8 cellular contexts compared by ENCODE assay signal in genomic region chr3:107690522-107691138, GRCh38.
A peak's percentile ranks its signal among the peaks of the same experiment; 100 is the strongest.
DNase-seq lines count a peak whose midpoint lies in the region; ATAC-seq and TF ChIP-seq lines count a peak whose summit lies in the region.

No MANE protein-coding gene starts in this region.

- H2AFZ ChIP-seq in SK-N-SH (ENCODE audit: low read depth) = no peak overlapping the region
- no peak overlapping the region for H2AFZ ChIP-seq in parathyroid adenoma

- peaks cover 1% of the 10 kb centered on the region for H3K36me3 Mint-ChIP-seq in CD8-positive, alpha-beta T cell

- peaks cover 23% of the 10 kb centered on the region for H3K4me1 Mint-ChIP-seq in CD8-positive, alpha-beta T cell (ENCODE audit: low read depth)

- CTCF ChIA-PET in CD8-positive, alpha-beta T cell (lab: Charles Lee) = interaction anchor here (1.0 to 1.8 kb wide), 6 partner anchors 10 to 787 kb away, joined by 3 to 12 read pairs (median 4); no protein-coding TSS in a partner anchor
- CTCF ChIA-PET in SK-N-SH (lab: Yijun Ruan, JAX) = interaction anchor here (0.6 to 5.9 kb wide), 33 partner anchors 9 to 1955 kb away, joined by 3 to 64 read pairs (median 4); no protein-coding TSS in a partner anchor

- peak; percentile 61 for TF ChIP-seq RAD21 in SK-N-SH (IDR thresholded peaks at IDR 0.05; ENCODE audit: low read length)

- H3K9me3 ChIP-seq in CD8-positive, alpha-beta T cell (ENCODE audit: low read length) = no peaks in the 10 kb centered on the region
- H3K9me3 ChIP-seq in SK-N-SH = no peaks in the 10 kb centered on the region
- no peaks in the 10 kb centered on the region for H3K9me3 ChIP-seq in parathyroid adenoma (ENCODE audit: control insufficient read depth, low read length)

- H3K36me3 ChIP-seq in CD8-positive, alpha-beta T cell (ENCODE audit: insufficient read depth, low read length) = no peaks in the 10 kb centered on the region
- H3K36me3 ChIP-seq in SK-N-SH (replicated peaks in 1 of 2; ENCODE audit: control insufficient read depth in 1 of 2, insufficient read depth in 2 of 2, low read length in 1 of 2) (no peaks in the 10 kb centered on the region), parathyroid adenoma (ENCODE audit: control insufficient read depth, insufficient read depth, low read length) (no peaks in the 10 kb centered on the region)

- peak; percentile 81 for ATAC-seq in CD8-positive, alpha-beta T cell
- ATAC-seq in GM19395 (IDR thresholded peaks at IDR 0.05; ENCODE audit: unreplicated experiment) (peak; percentile 71), GM21825 (IDR thresholded peaks at IDR 0.05; ENCODE audit: unreplicated experiment) (no peak)

- peaks cover 5% of the 10 kb centered on the region for H3F3A ChIP-seq in SK-N-SH (replicated peaks; ENCODE audit: insufficient read depth)

- H3K4me3 Mint-ChIP-seq in CD8-positive, alpha-beta T cell = no peak overlapping the region

- no peak overlapping the region for H3K4me3 ChIP-seq in CD8-positive, alpha-beta T cell (ENCODE audit: low read depth, low read length)
- H3K4me3 ChIP-seq in SK-N-SH (ENCODE audit: low read depth in 2 of 2, low read length in 1 of 2) (no peak overlapping the region; a peak in 1 of 4 replicates), parathyroid adenoma (ENCODE audit: low read depth, low read length) (no peak overlapping the region)

- TF ChIP-seq EP300 in SK-N-SH (IDR thresholded peaks at IDR 0.05; ENCODE audit: borderline replicate concordance in 1 of 2, low read depth in 1 of 2, low read length in 1 of 2) = no peak

- H3K4me1 ChIP-seq in CD8-positive, alpha-beta T cell (ENCODE audit: insufficient read depth, low read length) = peaks cover 3% of the 10 kb centered on the region
- H3K4me1 ChIP-seq in SK-N-SH (ENCODE audit: control insufficient read depth in 1 of 2, insufficient read depth in 2 of 2, low read depth in 1 of 2, low read length in 1 of 2) (no peaks in the 10 kb centered on the region; a peak in 1 of 4 replicates), parathyroid adenoma (no peaks in the 10 kb centered on the region)

- peak; percentile 71 for TF ChIP-seq CTCF in CD8-positive, alpha-beta T cell (IDR thresholded peaks at IDR 0.05)
- TF ChIP-seq CTCF in LNCAP (IDR thresholded peaks at IDR 0.05) (peak; percentile 60), SK-N-SH (IDR thresholded peaks at IDR 0.05) (peak; percentile 77), parathyroid adenoma (IDR thresholded peaks at IDR 0.05) (peak; percentile 64)

- no peaks in the 10 kb centered on the region for H3K9me2 ChIP-seq in SK-N-SH

- H4K20me1 ChIP-seq in SK-N-SH (ENCODE audit: insufficient read depth) = no peaks in the 10 kb centered on the region

- no peaks in the 10 kb centered on the region for H3K27me3 ChIP-seq in CD8-positive, alpha-beta T cell (ENCODE audit: insufficient read depth, low read length)
- H3K27me3 ChIP-seq in SK-N-SH (ENCODE audit: insufficient read depth) = no peaks in the 10 kb centered on the region
- no peaks in the 10 kb centered on the region for H3K27me3 ChIP-seq in parathyroid adenoma (ENCODE audit: control insufficient read depth, insufficient read depth, low read length)

- H3K9ac ChIP-seq in SK-N-SH (no peak overlapping the region), parathyroid adenoma (no peak overlapping the region)

- H3K79me2 ChIP-seq in SK-N-SH (ENCODE audit: insufficient read depth) (no peaks in the 10 kb centered on the region), parathyroid adenoma (peaks cover 3% of the 10 kb centered on the region)

- H3K27ac Mint-ChIP-seq in CD8-positive, alpha-beta T cell = no peak overlapping the region

- H3K27ac ChIP-seq in CD8-positive, alpha-beta T cell (ENCODE audit: low read depth, low read length) = no peak overlapping the region
- H3K27ac ChIP-seq in SK-N-SH (ENCODE audit: low read depth in 2 of 2, low read length in 1 of 2) (no peak overlapping the region), parathyroid adenoma (no peak overlapping the region)

- no peak overlapping the region for H3K4me2 ChIP-seq in SK-N-SH
- no peak overlapping the region for H3K4me2 ChIP-seq in parathyroid adenoma (ENCODE audit: low read length)

- H3K27me3 Mint-ChIP-seq in CD8-positive, alpha-beta T cell (ENCODE audit: low read depth) = no peaks in the 10 kb centered on the region

- intact Hi-C loops in CD8-positive, alpha-beta T cell (cut with DNase I, micrococcal nuclease) = loop anchor here in 1 of 2 experiments (1.0 kb wide), 2 partner anchors 7 to 51 kb away; no protein-coding TSS in a partner anchor

- POLR2A ChIA-PET in CD8-positive, alpha-beta T cell (lab: Charles Lee) = no interaction called here
- POLR2A ChIA-PET in SK-N-SH (lab: Yijun Ruan, JAX) = no interaction called here

- 42% methylated on average over 2 of the region's 2 CpGs for WGBS in SK-N-SH (ENCODE audit: low lambda C conversion rate)

- H3K9me3 Mint-ChIP-seq in CD8-positive, alpha-beta T cell = no peaks in the 10 kb centered on the region

- peak in 1 of 7 experiments; percentile 8 for DNase-seq in CD8-positive, alpha-beta T cell
- peak; percentile 35 for DNase-seq in SK-N-SH
- DNase-seq in fibroblast of gingiva (ENCODE audit: low read depth) = peak; percentile 67
- DNase-seq in NK-92 (lab: John Stamatoyannopoulos, UW; ENCODE audit: unreplicated experiment) = no peak

TF ChIP-seq in SK-N-SH, 30 proteins besides CTCF, POLR2A, EP300 and RAD21:
- TF ChIP-seq SMC3 (IDR thresholded peaks at IDR 0.05; ENCODE audit: low read depth, low read length) = peak; percentile 40; the same call in 1 of the 2 replicates
- no peak for TF ChIP-seq FOXM1 (IDR thresholded peaks at IDR 0.05; ENCODE audit: low read depth)
- TF ChIP-seq REST (IDR thresholded peaks at IDR 0.05; ENCODE audit: low read depth, low read length) = no peak
- no peak for TF ChIP-seq TCF12 (IDR thresholded peaks at IDR 0.05)
TF ChIP-seq in SK-N-SH: peak in this region for 1.
